1 cellular context compared by ENCODE assay signal in the genomic region with DNA sequence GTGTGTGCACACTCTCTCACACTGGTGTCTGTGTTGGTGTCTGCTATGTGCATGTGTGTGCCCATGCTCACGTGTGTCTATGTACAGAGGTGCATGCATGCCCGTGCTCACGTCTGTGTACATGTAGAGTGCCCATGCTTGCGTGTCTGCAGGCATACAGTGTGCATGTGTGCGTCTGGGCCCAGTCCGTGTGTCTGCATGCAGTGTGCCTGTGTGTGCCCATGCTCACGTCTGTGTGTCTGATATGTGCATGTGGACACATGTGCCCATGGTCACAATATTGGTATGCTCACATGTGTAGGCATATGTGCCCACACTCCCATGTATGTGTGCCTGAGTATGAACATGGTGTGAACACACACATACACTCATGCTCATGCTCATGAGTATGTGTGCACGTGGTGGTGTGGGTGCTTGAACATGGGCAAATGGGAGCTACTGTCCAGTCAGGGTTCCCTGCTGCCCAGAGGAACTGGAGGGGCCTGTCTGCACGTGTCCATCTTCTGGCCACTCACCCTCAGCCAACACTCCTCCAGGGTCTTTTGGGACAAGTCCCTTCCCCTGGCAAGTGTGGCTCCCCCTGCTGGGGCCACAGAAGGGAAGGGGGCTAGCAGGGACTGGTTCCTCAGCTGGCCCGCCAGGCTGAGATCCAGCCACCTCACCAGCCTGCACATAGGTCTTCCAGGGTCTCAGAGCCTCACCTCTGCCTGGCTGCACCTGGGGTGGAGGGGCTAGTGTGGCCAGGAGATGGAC.
TF ChIP-seq lines count a peak whose summit lies in the region.

No MANE protein-coding gene starts in this region.

TF ChIP-seq in K562, 482 proteins besides CTCF, POLR2A, EP300 and RAD21 (continued from another document and continues in another):
- TF ChIP-seq, protein P1, sequence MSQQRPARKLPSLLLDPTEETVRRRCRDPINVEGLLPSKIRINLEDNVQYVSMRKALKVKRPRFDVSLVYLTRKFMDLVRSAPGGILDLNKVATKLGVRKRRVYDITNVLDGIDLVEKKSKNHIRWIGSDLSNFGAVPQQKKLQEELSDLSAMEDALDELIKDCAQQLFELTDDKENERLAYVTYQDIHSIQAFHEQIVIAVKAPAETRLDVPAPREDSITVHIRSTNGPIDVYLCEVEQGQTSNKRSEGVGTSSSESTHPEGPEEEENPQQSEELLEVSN (IDR thresholded peaks at IDR 0.05; ENCODE audit: borderline replicate concordance in 1 of 2, extremely low read depth in 1 of 2, insufficient read depth in 1 of 2, insufficient read length in 1 of 2, low read depth in 1 of 2, low read length in 1 of 2, poor library complexity in 1 of 2, severe bottlenecking in 1 of 2): peak in 1 of 2 experiments; percentile 32
- TF ChIP-seq HOXB6 (CRISPR knock-in tag; IDR thresholded peaks at IDR 0.05; ENCODE audit: borderline replicate concordance): no peak
- TF ChIP-seq PHF20 (IDR thresholded peaks at IDR 0.05; ENCODE audit: partially characterized antibody): peak; percentile 13
- no peak for TF ChIP-seq ZBTB17 (CRISPR knock-in tag; IDR thresholded peaks at IDR 0.05)
- no peak for TF ChIP-seq ELF1 (tag; IDR thresholded peaks at IDR 0.05)
- TF ChIP-seq STAT5B (CRISPR knock-in tag; IDR thresholded peaks at IDR 0.05): no peak
- TF ChIP-seq, protein P2, sequence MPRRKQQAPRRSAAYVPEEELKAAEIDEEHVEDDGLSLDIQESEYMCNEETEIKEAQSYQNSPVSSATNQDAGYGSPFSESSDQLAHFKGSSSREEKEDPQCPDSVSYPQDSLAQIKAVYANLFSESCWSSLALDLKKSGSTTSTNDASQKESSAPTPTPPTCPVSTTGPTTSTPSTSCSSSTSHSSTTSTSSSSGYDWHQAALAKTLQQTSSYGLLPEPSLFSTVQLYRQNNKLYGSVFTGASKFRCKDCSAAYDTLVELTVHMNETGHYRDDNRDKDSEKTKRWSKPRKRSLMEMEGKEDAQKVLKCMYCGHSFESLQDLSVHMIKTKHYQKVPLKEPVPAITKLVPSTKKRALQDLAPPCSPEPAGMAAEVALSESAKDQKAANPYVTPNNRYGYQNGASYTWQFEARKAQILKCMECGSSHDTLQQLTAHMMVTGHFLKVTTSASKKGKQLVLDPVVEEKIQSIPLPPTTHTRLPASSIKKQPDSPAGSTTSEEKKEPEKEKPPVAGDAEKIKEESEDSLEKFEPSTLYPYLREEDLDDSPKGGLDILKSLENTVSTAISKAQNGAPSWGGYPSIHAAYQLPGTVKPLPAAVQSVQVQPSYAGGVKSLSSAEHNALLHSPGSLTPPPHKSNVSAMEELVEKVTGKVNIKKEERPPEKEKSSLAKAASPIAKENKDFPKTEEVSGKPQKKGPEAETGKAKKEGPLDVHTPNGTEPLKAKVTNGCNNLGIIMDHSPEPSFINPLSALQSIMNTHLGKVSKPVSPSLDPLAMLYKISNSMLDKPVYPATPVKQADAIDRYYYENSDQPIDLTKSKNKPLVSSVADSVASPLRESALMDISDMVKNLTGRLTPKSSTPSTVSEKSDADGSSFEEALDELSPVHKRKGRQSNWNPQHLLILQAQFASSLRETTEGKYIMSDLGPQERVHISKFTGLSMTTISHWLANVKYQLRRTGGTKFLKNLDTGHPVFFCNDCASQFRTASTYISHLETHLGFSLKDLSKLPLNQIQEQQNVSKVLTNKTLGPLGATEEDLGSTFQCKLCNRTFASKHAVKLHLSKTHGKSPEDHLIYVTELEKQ (CRISPR knock-in tag; IDR thresholded peaks at IDR 0.05): no peak
- no peak for TF ChIP-seq CAMTA2 (CRISPR knock-in tag; conservative IDR thresholded peaks at IDR 0.05)
- TF ChIP-seq TCF3 (CRISPR knock-in tag; IDR thresholded peaks at IDR 0.05): no peak
- no peak for TF ChIP-seq POLR2AphosphoS5 (IDR thresholded peaks at IDR 0.05; ENCODE audit: control insufficient read depth, insufficient read depth, low read depth, low read length)
- TF ChIP-seq, protein P3, sequence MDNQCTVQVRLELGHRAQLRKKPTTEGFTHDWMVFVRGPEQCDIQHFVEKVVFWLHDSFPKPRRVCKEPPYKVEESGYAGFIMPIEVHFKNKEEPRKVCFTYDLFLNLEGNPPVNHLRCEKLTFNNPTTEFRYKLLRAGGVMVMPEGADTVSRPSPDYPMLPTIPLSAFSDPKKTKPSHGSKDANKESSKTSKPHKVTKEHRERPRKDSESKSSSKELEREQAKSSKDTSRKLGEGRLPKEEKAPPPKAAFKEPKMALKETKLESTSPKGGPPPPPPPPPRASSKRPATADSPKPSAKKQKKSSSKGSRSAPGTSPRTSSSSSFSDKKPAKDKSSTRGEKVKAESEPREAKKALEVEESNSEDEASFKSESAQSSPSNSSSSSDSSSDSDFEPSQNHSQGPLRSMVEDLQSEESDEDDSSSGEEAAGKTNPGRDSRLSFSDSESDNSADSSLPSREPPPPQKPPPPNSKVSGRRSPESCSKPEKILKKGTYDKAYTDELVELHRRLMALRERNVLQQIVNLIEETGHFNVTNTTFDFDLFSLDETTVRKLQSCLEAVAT (IDR thresholded peaks at IDR 0.05): no peak
- no peak for TF ChIP-seq ATF7 (IDR thresholded peaks at IDR 0.05)
- TF ChIP-seq THRAP3 (IDR thresholded peaks at IDR 0.05; ENCODE audit: borderline replicate concordance): no peak
- no peak for TF ChIP-seq ZNF23 (CRISPR knock-in tag; IDR thresholded peaks at IDR 0.05)
- TF ChIP-seq ZKSCAN3 (CRISPR knock-in tag; IDR thresholded peaks at IDR 0.05): peak; percentile 18; the same call in 1 of the 2 replicates
- no peak for TF ChIP-seq SP1 (CRISPR knock-in tag; IDR thresholded peaks at IDR 0.05)
- no peak for TF ChIP-seq SMARCC2 (IDR thresholded peaks at IDR 0.05; ENCODE audit: low read depth)
- TF ChIP-seq CEBPG (CRISPR knock-in tag; IDR thresholded peaks at IDR 0.05): no peak
- no peak for TF ChIP-seq CEBPG (tag; conservative IDR thresholded peaks at IDR 0.05 in 1 of 2, IDR thresholded peaks at IDR 0.05 in 1 of 2)
- no peak for TF ChIP-seq KDM1A (IDR thresholded peaks at IDR 0.05)
- no peak for TF ChIP-seq ZNF644 (tag; IDR thresholded peaks at IDR 0.05; ENCODE audit: low read depth)
- no peak for TF ChIP-seq XRCC3 (IDR thresholded peaks at IDR 0.05)
- TF ChIP-seq TEAD4 (IDR thresholded peaks at IDR 0.05; ENCODE audit: low read length): no peak
- TF ChIP-seq TEAD4 (CRISPR knock-in tag; IDR thresholded peaks at IDR 0.05; ENCODE audit: borderline replicate concordance): no peak
- no peak for TF ChIP-seq MECOM (CRISPR knock-in tag; IDR thresholded peaks at IDR 0.05)
- no peak for TF ChIP-seq BCOR (IDR thresholded peaks at IDR 0.05)
- TF ChIP-seq, protein P4, sequence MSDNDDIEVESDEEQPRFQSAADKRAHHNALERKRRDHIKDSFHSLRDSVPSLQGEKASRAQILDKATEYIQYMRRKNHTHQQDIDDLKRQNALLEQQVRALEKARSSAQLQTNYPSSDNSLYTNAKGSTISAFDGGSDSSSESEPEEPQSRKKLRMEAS (CRISPR knock-in tag; IDR thresholded peaks at IDR 0.05): no peak
- no peak for TF ChIP-seq DIDO1 (tag; IDR thresholded peaks at IDR 0.05; ENCODE audit: low read depth)
- TF ChIP-seq, protein P5, sequence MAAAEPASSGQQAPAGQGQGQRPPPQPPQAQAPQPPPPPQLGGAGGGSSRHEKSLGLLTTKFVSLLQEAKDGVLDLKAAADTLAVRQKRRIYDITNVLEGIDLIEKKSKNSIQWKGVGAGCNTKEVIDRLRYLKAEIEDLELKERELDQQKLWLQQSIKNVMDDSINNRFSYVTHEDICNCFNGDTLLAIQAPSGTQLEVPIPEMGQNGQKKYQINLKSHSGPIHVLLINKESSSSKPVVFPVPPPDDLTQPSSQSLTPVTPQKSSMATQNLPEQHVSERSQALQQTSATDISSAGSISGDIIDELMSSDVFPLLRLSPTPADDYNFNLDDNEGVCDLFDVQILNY (CRISPR knock-in tag; IDR thresholded peaks at IDR 0.05): no peak
- no peak for TF ChIP-seq KLF13 (tag; IDR thresholded peaks at IDR 0.05; ENCODE audit: borderline replicate concordance, low read depth)
- 0 out of 2 replicates have a peak, but pooled peaks have one; percentile 47 for TF ChIP-seq HDAC8 (tag; IDR thresholded peaks at IDR 0.05)
- no peak for TF ChIP-seq SIN3B (IDR thresholded peaks at IDR 0.05; ENCODE audit: low read depth)
- TF ChIP-seq, protein P6, sequence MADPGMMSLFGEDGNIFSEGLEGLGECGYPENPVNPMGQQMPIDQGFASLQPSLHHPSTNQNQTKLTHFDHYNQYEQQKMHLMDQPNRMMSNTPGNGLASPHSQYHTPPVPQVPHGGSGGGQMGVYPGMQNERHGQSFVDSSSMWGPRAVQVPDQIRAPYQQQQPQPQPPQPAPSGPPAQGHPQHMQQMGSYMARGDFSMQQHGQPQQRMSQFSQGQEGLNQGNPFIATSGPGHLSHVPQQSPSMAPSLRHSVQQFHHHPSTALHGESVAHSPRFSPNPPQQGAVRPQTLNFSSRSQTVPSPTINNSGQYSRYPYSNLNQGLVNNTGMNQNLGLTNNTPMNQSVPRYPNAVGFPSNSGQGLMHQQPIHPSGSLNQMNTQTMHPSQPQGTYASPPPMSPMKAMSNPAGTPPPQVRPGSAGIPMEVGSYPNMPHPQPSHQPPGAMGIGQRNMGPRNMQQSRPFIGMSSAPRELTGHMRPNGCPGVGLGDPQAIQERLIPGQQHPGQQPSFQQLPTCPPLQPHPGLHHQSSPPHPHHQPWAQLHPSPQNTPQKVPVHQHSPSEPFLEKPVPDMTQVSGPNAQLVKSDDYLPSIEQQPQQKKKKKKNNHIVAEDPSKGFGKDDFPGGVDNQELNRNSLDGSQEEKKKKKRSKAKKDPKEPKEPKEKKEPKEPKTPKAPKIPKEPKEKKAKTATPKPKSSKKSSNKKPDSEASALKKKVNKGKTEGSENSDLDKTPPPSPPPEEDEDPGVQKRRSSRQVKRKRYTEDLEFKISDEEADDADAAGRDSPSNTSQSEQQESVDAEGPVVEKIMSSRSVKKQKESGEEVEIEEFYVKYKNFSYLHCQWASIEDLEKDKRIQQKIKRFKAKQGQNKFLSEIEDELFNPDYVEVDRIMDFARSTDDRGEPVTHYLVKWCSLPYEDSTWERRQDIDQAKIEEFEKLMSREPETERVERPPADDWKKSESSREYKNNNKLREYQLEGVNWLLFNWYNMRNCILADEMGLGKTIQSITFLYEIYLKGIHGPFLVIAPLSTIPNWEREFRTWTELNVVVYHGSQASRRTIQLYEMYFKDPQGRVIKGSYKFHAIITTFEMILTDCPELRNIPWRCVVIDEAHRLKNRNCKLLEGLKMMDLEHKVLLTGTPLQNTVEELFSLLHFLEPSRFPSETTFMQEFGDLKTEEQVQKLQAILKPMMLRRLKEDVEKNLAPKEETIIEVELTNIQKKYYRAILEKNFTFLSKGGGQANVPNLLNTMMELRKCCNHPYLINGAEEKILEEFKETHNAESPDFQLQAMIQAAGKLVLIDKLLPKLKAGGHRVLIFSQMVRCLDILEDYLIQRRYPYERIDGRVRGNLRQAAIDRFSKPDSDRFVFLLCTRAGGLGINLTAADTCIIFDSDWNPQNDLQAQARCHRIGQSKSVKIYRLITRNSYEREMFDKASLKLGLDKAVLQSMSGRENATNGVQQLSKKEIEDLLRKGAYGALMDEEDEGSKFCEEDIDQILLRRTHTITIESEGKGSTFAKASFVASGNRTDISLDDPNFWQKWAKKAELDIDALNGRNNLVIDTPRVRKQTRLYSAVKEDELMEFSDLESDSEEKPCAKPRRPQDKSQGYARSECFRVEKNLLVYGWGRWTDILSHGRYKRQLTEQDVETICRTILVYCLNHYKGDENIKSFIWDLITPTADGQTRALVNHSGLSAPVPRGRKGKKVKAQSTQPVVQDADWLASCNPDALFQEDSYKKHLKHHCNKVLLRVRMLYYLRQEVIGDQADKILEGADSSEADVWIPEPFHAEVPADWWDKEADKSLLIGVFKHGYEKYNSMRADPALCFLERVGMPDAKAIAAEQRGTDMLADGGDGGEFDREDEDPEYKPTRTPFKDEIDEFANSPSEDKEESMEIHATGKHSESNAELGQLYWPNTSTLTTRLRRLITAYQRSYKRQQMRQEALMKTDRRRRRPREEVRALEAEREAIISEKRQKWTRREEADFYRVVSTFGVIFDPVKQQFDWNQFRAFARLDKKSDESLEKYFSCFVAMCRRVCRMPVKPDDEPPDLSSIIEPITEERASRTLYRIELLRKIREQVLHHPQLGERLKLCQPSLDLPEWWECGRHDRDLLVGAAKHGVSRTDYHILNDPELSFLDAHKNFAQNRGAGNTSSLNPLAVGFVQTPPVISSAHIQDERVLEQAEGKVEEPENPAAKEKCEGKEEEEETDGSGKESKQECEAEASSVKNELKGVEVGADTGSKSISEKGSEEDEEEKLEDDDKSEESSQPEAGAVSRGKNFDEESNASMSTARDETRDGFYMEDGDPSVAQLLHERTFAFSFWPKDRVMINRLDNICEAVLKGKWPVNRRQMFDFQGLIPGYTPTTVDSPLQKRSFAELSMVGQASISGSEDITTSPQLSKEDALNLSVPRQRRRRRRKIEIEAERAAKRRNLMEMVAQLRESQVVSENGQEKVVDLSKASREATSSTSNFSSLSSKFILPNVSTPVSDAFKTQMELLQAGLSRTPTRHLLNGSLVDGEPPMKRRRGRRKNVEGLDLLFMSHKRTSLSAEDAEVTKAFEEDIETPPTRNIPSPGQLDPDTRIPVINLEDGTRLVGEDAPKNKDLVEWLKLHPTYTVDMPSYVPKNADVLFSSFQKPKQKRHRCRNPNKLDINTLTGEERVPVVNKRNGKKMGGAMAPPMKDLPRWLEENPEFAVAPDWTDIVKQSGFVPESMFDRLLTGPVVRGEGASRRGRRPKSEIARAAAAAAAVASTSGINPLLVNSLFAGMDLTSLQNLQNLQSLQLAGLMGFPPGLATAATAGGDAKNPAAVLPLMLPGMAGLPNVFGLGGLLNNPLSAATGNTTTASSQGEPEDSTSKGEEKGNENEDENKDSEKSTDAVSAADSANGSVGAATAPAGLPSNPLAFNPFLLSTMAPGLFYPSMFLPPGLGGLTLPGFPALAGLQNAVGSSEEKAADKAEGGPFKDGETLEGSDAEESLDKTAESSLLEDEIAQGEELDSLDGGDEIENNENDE (IDR thresholded peaks at IDR 0.05; ENCODE audit: low read depth, low read length): peak; percentile 38
- TF ChIP-seq KLF1 (tag; IDR thresholded peaks at IDR 0.05): no peak
- TF ChIP-seq ZEB2 (IDR thresholded peaks at IDR 0.05): no peak
- TF ChIP-seq SRSF7 (optimal IDR thresholded peaks at IDR 0.05; ENCODE audit: low read depth, low read length): no peak
- TF ChIP-seq, protein P7, sequence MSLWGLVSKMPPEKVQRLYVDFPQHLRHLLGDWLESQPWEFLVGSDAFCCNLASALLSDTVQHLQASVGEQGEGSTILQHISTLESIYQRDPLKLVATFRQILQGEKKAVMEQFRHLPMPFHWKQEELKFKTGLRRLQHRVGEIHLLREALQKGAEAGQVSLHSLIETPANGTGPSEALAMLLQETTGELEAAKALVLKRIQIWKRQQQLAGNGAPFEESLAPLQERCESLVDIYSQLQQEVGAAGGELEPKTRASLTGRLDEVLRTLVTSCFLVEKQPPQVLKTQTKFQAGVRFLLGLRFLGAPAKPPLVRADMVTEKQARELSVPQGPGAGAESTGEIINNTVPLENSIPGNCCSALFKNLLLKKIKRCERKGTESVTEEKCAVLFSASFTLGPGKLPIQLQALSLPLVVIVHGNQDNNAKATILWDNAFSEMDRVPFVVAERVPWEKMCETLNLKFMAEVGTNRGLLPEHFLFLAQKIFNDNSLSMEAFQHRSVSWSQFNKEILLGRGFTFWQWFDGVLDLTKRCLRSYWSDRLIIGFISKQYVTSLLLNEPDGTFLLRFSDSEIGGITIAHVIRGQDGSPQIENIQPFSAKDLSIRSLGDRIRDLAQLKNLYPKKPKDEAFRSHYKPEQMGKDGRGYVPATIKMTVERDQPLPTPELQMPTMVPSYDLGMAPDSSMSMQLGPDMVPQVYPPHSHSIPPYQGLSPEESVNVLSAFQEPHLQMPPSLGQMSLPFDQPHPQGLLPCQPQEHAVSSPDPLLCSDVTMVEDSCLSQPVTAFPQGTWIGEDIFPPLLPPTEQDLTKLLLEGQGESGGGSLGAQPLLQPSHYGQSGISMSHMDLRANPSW (CRISPR knock-in tag; IDR thresholded peaks at IDR 0.05): peak; percentile 71; the same call in 1 of the 2 replicates
- TF ChIP-seq ZNF165 (CRISPR knock-in tag; IDR thresholded peaks at IDR 0.05; ENCODE audit: borderline replicate concordance): no peak
- no peak for TF ChIP-seq ZC3H11A (IDR thresholded peaks at IDR 0.05; ENCODE audit: low read depth, low read length)
